ENCODE assay signal across 8 cellular contexts in genomic region chr9:109411069-109411761, GRCh38.
DNase-seq lines count a peak whose midpoint lies in the region; ATAC-seq lines count a peak whose summit lies in the region.

No MANE protein-coding gene starts in this region.

- peak overlapping the region; percentile 54 for H3K27ac Mint-ChIP-seq in activated T-cell treated with anti-CD3 and anti-CD28 coated beads, Interleukin-2, amount 50 U/mL, for 72 hours
- no peak overlapping the region for H3K27ac Mint-ChIP-seq in immature natural killer cell

- peak; percentile 59 to 73 for DNase-seq in activated T-cell treated with anti-CD3 and anti-CD28 coated beads, Interleukin-2, amount 50 U/mL, for 72 hours
- DNase-seq in NCI-H69 (lab: John Stamatoyannopoulos, UW) (no peak), HUDEP-2 (lab: John Stamatoyannopoulos, UW; ENCODE audit: unreplicated experiment in 76 of 76) (no peak), superior temporal gyrus (ENCODE audit: extremely low spot score) (no peak), immature natural killer cell (no peak)

- H3K4me1 Mint-ChIP-seq in activated T-cell treated with anti-CD3 and anti-CD28 coated beads, Interleukin-2, amount 50 U/mL, for 72 hours (ENCODE audit: low read depth), result peaks cover 83% of the 10 kb centered on the region
- no peaks in the 10 kb centered on the region for H3K4me1 Mint-ChIP-seq in immature natural killer cell

- ATAC-seq in GM18498 (IDR thresholded peaks at IDR 0.05; ENCODE audit: unreplicated experiment) (peak; percentile 68), GM21367 (IDR thresholded peaks at IDR 0.05; ENCODE audit: unreplicated experiment) (peak; percentile 71), HG03159 (IDR thresholded peaks at IDR 0.05; ENCODE audit: unreplicated experiment) (peak; percentile 63)
- ATAC-seq in activated T-cell treated with anti-CD3 and anti-CD28 coated beads, Interleukin-2, amount 50 U/mL, for 72 hours (replicated peaks in 1 of 2), result peak; percentile 79 to 80

- H3K27me3 Mint-ChIP-seq in activated T-cell treated with anti-CD3 and anti-CD28 coated beads, Interleukin-2, amount 50 U/mL, for 72 hours (ENCODE audit: low read depth), result peaks cover 11% of the 10 kb centered on the region
- peaks cover 0 to 9% (median 1%) of the 10 kb centered on the region in 3 donors for H3K27me3 Mint-ChIP-seq in immature natural killer cell (ENCODE audit: low read depth in 3 of 3)

- peaks cover 1 to 5% of the 10 kb centered on the region in 2 donors for H3K36me3 Mint-ChIP-seq in activated T-cell treated with anti-CD3 and anti-CD28 coated beads, Interleukin-2, amount 50 U/mL, for 72 hours (ENCODE audit: insufficient read depth in 2 of 2)
- no peaks in the 10 kb centered on the region for H3K36me3 Mint-ChIP-seq in immature natural killer cell

- peak overlapping the region; percentile 66 to 79 for H3K4me3 Mint-ChIP-seq in activated T-cell treated with anti-CD3 and anti-CD28 coated beads, Interleukin-2, amount 50 U/mL, for 72 hours
- H3K4me3 Mint-ChIP-seq in immature natural killer cell, result no peak overlapping the region

- no peaks in the 10 kb centered on the region for H3K9me3 Mint-ChIP-seq in activated T-cell treated with anti-CD3 and anti-CD28 coated beads, Interleukin-2, amount 50 U/mL, for 72 hours
- peaks cover 0 to 2% (median 0%) of the 10 kb centered on the region in 6 donors for H3K9me3 Mint-ChIP-seq in immature natural killer cell

Comparison
In these comparisons a context has a peak if more than half of its experiments do, and no peak if none do; other contexts are left out.
1. DNase-seq: peak in activated T-cell treated with anti-CD3 and anti-CD28 coated beads, Interleukin-2, amount 50 U/mL, for 72 hours (2 of 2); none in NCI-H69 (single experiment), HUDEP-2 (0 of 76), superior temporal gyrus (single experiment) and immature natural killer cell (0 of 3).
2. H3K4me3 Mint-ChIP-seq: peak in activated T-cell treated with anti-CD3 and anti-CD28 coated beads, Interleukin-2, amount 50 U/mL, for 72 hours (2 of 2); none in immature natural killer cell (0 of 5).
3. Peak in every context shown above with its lines, with median percentiles within 50 percentile points of each other: ATAC-seq.